ENCODE assay signal across 14 cellular contexts in the genomic region with DNA sequence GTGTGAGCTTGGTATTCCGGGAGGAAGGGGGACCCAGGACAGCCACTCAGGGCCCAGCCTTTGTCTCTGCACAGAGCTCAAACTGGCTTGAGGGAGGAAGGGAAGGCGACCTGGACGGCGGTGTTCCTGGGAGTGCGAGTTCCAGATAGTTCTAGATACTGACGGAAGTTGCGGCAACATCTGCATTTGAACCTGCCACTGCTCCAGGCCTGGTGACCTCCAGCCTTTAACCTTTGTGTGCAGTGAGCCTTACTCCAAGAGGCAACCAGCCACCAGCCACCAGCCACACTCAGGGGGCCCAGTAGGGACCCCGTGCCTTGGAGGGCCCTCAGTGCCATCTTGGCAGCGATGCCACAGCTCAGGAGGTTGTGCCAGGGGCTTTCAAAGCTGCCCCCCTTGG.
"Had no signal": no experiment of that assay in that cellular context is flagged by ENCODE, and none has a peak within 500 bp of the region (broad histone marks: within the 10 kb centered on the region; RNA-seq: fewer than 3 reads in every experiment).

No MANE protein-coding gene starts in this region.

- H3K4me1 ChIP-seq: foreskin keratinocyte, neural progenitor cell had no signal

- DNase-seq: activated CD4-positive, alpha-beta T cell treated with anti-CD3 and anti-CD28 coated beads for 4 hours; activated naive CD8-positive, alpha-beta T cell treated with anti-CD3 and anti-CD28 coated beads for 36 hours; cerebellar nuclear complex; effector memory CD4-positive, alpha-beta T cell; foreskin keratinocyte; midbrain; stimulated activated CD4-positive, alpha-beta T cell treated with anti-CD3 and anti-CD28 coated beads, Interleukin-12 subunit alpha, Interleukin-12 subunit beta, amount 100 ng/mL, for 4 hours; stimulated activated CD4-positive, alpha-beta T cell treated with anti-CD3 and anti-CD28 coated beads, Interleukin-2, amount 100 ng/mL, for 24 hours; WERI-Rb-1 had no signal

- H3K27ac Mint-ChIP-seq: activated naive CD8-positive, alpha-beta T cell treated with anti-CD3 and anti-CD28 coated beads for 36 hours; neural progenitor cell had no signal

- H3K27ac ChIP-seq: foreskin keratinocyte, neural progenitor cell, parathyroid adenoma, WERI-Rb-1 had no signal

- H3K4me3 ChIP-seq: lung, neural progenitor cell had no signal

- H2AFZ ChIP-seq: neural progenitor cell, parathyroid adenoma had no signal

- H3K9me3 Mint-ChIP-seq: activated naive CD8-positive, alpha-beta T cell treated with anti-CD3 and anti-CD28 coated beads for 36 hours; activated T-helper 1 cell treated with anti-CD3 and anti-CD28 coated beads, Interleukin-12 subunit alpha, Interleukin-12 subunit beta, Interleukin-2, Interleukin-4 antibody, amounts not matched to agents 30 ng/mL and 10 ng/mL and 1 ng/mL, durations not matched to agents 14 hours and 24 hours and 36 hours; neural progenitor cell; stimulated activated effector memory CD8-positive, alpha-beta T cell treated with anti-CD3 and anti-CD28 coated beads, Interleukin-12 subunit alpha, Interleukin-12 subunit beta, amount 100 ng/mL, for 72 hours had no signal

- H3K36me3 ChIP-seq: neural progenitor cell, WERI-Rb-1 had no signal

- H3K27me3 Mint-ChIP-seq: activated naive CD8-positive, alpha-beta T cell treated with anti-CD3 and anti-CD28 coated beads for 36 hours had no signal

- H3K36me3 Mint-ChIP-seq: neural progenitor cell had no signal

- H3K79me2 ChIP-seq: parathyroid adenoma had no signal

- ATAC-seq: foreskin keratinocyte; stimulated activated effector memory CD8-positive, alpha-beta T cell treated with anti-CD3 and anti-CD28 coated beads, Interleukin-12 subunit alpha, Interleukin-12 subunit beta, amount 100 ng/mL, for 72 hours had no signal

- H3K27me3 ChIP-seq: foreskin keratinocyte, neural progenitor cell had no signal

- H3K4me2 ChIP-seq: neural progenitor cell had no signal

- H3K4me1 Mint-ChIP-seq: neural progenitor cell had no signal

- H3K9ac ChIP-seq: neural progenitor cell, parathyroid adenoma had no signal

- H3K4me3 Mint-ChIP-seq: activated naive CD8-positive, alpha-beta T cell treated with anti-CD3 and anti-CD28 coated beads for 36 hours; activated T-helper 1 cell treated with anti-CD3 and anti-CD28 coated beads, Interleukin-12 subunit alpha, Interleukin-12 subunit beta, Interleukin-2, Interleukin-4 antibody, amounts not matched to agents 30 ng/mL and 10 ng/mL and 1 ng/mL, durations not matched to agents 14 hours and 24 hours and 36 hours; neural progenitor cell; stimulated activated effector memory CD8-positive, alpha-beta T cell treated with anti-CD3 and anti-CD28 coated beads, Interleukin-12 subunit alpha, Interleukin-12 subunit beta, amount 100 ng/mL, for 72 hours had no signal
